ENCODE assay signal across 2 cellular contexts in the genomic region with DNA sequence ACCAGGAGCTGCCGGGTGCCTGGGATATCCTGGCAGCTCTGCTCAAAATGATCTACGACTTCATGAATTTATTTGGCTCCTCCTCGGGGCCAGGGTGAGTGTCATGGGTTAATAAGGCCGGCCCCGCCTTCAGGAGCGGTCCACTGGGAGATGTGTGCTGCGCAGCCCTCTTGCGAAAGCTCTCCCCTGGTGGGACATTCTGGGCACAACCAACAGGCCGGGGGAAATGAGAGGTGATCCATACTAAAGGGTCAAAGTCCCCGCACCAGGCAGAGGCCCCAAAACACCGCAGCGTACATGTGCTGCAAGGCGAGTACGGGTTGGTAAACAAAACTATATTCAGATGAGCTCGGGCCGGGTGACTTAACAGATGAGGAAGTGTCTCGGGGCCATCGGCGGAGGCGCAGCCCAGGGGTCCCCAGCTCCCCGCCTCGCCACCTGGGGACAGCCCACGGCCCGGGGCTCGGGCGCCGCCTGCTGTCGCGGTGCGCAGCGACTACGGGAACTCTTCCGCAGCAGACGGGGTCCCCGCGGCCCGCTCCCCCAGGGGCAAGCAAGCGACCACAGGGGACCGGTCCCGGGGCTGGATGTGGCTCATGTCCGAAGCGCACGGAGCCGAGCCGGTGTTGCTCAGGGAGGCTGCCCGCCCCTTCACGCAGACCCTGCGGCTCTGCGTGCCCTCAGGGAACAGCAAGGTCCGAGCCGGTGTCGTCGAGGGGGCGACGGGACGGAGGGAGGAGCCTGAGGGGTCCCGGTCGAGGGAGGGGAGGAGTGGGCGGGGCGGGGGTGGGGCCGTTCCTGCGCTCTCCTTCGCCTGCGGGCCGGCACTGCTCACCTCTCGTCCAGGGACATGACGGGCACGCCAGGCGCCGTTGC.
TF ChIP-seq lines count a peak whose summit lies in the region.

A gene with protein sequence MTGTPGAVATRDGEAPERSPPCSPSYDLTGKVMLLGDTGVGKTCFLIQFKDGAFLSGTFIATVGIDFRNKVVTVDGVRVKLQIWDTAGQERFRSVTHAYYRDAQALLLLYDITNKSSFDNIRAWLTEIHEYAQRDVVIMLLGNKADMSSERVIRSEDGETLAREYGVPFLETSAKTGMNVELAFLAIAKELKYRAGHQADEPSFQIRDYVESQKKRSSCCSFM (plus strand): TSS at position 834 of the 876 bp plus-strand sequence. CDS start 17 bp downstream, at position 851.

TF ChIP-seq in GM12878, 131 proteins besides CTCF, POLR2A, EP300 and RAD21 (continued from another document):
- TF ChIP-seq, protein P1, sequence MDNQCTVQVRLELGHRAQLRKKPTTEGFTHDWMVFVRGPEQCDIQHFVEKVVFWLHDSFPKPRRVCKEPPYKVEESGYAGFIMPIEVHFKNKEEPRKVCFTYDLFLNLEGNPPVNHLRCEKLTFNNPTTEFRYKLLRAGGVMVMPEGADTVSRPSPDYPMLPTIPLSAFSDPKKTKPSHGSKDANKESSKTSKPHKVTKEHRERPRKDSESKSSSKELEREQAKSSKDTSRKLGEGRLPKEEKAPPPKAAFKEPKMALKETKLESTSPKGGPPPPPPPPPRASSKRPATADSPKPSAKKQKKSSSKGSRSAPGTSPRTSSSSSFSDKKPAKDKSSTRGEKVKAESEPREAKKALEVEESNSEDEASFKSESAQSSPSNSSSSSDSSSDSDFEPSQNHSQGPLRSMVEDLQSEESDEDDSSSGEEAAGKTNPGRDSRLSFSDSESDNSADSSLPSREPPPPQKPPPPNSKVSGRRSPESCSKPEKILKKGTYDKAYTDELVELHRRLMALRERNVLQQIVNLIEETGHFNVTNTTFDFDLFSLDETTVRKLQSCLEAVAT (IDR thresholded peaks at IDR 0.05), result no peak
- TF ChIP-seq KLF5 (IDR thresholded peaks at IDR 0.05; ENCODE audit: partially characterized antibody), result peak; percentile 27
- TF ChIP-seq YY1 (IDR thresholded peaks at IDR 0.05; ENCODE audit: low read depth, low read length), result 0 out of 2 replicates have a peak, but pooled peaks have one; percentile 38
- no peak for TF ChIP-seq ZBED1 (IDR thresholded peaks at IDR 0.05; ENCODE audit: borderline replicate concordance)
- TF ChIP-seq ZNF24 (IDR thresholded peaks at IDR 0.05), result no peak
- TF ChIP-seq, protein P2, sequence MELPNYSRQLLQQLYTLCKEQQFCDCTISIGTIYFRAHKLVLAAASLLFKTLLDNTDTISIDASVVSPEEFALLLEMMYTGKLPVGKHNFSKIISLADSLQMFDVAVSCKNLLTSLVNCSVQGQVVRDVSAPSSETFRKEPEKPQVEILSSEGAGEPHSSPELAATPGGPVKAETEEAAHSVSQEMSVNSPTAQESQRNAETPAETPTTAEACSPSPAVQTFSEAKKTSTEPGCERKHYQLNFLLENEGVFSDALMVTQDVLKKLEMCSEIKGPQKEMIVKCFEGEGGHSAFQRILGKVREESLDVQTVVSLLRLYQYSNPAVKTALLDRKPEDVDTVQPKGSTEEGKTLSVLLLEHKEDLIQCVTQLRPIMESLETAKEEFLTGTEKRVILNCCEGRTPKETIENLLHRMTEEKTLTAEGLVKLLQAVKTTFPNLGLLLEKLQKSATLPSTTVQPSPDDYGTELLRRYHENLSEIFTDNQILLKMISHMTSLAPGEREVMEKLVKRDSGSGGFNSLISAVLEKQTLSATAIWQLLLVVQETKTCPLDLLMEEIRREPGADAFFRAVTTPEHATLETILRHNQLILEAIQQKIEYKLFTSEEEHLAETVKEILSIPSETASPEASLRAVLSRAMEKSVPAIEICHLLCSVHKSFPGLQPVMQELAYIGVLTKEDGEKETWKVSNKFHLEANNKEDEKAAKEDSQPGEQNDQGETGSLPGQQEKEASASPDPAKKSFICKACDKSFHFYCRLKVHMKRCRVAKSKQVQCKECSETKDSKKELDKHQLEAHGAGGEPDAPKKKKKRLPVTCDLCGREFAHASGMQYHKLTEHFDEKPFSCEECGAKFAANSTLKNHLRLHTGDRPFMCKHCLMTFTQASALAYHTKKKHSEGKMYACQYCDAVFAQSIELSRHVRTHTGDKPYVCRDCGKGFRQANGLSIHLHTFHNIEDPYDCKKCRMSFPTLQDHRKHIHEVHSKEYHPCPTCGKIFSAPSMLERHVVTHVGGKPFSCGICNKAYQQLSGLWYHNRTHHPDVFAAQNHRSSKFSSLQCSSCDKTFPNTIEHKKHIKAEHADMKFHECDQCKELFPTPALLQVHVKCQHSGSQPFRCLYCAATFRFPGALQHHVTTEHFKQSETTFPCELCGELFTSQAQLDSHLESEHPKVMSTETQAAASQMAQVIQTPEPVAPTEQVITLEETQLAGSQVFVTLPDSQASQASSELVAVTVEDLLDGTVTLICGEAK (IDR thresholded peaks at IDR 0.05; ENCODE audit: borderline replicate concordance), result no peak
- TF ChIP-seq ZNF622 (IDR thresholded peaks at IDR 0.05), result no peak
- no peak for TF ChIP-seq RUNX3 (IDR thresholded peaks at IDR 0.05; ENCODE audit: low read length)
- TF ChIP-seq IRF4 (IDR thresholded peaks at IDR 0.05; ENCODE audit: low read depth, low read length), result no peak
- TF ChIP-seq WRNIP1 (IDR thresholded peaks at IDR 0.05; ENCODE audit: borderline replicate concordance, low read depth, low read length), result no peak
- TF ChIP-seq ZSCAN29 (IDR thresholded peaks at IDR 0.05), result no peak
- TF ChIP-seq HDAC6 (IDR thresholded peaks at IDR 0.05; ENCODE audit: unreplicated experiment), result no peak
- TF ChIP-seq, protein P3, sequence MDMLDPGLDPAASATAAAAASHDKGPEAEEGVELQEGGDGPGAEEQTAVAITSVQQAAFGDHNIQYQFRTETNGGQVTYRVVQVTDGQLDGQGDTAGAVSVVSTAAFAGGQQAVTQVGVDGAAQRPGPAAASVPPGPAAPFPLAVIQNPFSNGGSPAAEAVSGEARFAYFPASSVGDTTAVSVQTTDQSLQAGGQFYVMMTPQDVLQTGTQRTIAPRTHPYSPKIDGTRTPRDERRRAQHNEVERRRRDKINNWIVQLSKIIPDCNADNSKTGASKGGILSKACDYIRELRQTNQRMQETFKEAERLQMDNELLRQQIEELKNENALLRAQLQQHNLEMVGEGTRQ (IDR thresholded peaks at IDR 0.05; ENCODE audit: borderline replicate concordance, low read depth, low read length), result no peak
- no peak for TF ChIP-seq EED (IDR thresholded peaks at IDR 0.05; ENCODE audit: low read depth)
- TF ChIP-seq NR2F1 (conservative IDR thresholded peaks at IDR 0.05), result peak; percentile 66
- TF ChIP-seq, protein P4, sequence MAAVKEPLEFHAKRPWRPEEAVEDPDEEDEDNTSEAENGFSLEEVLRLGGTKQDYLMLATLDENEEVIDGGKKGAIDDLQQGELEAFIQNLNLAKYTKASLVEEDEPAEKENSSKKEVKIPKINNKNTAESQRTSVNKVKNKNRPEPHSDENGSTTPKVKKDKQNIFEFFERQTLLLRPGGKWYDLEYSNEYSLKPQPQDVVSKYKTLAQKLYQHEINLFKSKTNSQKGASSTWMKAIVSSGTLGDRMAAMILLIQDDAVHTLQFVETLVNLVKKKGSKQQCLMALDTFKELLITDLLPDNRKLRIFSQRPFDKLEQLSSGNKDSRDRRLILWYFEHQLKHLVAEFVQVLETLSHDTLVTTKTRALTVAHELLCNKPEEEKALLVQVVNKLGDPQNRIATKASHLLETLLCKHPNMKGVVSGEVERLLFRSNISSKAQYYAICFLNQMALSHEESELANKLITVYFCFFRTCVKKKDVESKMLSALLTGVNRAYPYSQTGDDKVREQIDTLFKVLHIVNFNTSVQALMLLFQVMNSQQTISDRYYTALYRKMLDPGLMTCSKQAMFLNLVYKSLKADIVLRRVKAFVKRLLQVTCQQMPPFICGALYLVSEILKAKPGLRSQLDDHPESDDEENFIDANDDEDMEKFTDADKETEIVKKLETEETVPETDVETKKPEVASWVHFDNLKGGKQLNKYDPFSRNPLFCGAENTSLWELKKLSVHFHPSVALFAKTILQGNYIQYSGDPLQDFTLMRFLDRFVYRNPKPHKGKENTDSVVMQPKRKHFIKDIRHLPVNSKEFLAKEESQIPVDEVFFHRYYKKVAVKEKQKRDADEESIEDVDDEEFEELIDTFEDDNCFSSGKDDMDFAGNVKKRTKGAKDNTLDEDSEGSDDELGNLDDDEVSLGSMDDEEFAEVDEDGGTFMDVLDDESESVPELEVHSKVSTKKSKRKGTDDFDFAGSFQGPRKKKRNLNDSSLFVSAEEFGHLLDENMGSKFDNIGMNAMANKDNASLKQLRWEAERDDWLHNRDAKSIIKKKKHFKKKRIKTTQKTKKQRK (IDR thresholded peaks at IDR 0.05; ENCODE audit: low read depth, low read length), result no peak
- TF ChIP-seq ATF7 (IDR thresholded peaks at IDR 0.05; ENCODE audit: low read depth), result peak; percentile 68

TF ChIP-seq in HepG2, 621 proteins besides CTCF, POLR2A, EP300 and RAD21 (continued from another document and continues in another):
- TF ChIP-seq, protein P5, sequence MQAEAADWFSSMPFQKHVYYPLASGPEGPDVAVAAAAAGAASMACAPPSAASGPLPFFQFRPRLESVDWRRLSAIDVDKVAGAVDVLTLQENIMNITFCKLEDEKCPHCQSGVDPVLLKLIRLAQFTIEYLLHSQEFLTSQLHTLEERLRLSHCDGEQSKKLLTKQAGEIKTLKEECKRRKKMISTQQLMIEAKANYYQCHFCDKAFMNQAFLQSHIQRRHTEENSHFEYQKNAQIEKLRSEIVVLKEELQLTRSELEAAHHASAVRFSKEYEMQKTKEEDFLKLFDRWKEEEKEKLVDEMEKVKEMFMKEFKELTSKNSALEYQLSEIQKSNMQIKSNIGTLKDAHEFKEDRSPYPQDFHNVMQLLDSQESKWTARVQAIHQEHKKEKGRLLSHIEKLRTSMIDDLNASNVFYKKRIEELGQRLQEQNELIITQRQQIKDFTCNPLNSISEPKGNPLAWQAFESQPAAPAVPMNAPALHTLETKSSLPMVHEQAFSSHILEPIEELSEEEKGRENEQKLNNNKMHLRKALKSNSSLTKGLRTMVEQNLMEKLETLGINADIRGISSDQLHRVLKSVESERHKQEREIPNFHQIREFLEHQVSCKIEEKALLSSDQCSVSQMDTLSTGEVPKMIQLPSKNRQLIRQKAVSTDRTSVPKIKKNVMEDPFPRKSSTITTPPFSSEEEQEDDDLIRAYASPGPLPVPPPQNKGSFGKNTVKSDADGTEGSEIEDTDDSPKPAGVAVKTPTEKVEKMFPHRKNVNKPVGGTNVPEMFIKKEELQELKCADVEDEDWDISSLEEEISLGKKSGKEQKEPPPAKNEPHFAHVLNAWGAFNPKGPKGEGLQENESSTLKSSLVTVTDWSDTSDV (CRISPR knock-in tag; IDR thresholded peaks at IDR 0.05), result peak; percentile 54; the same call in 1 of the 2 replicates
- TF ChIP-seq, protein P2 (IDR thresholded peaks at IDR 0.05), result no peak
- TF ChIP-seq, protein P2 (CRISPR knock-in tag; IDR thresholded peaks at IDR 0.05), result peak; percentile 56; the same call in 1 of the 2 replicates
- TF ChIP-seq, protein P6, sequence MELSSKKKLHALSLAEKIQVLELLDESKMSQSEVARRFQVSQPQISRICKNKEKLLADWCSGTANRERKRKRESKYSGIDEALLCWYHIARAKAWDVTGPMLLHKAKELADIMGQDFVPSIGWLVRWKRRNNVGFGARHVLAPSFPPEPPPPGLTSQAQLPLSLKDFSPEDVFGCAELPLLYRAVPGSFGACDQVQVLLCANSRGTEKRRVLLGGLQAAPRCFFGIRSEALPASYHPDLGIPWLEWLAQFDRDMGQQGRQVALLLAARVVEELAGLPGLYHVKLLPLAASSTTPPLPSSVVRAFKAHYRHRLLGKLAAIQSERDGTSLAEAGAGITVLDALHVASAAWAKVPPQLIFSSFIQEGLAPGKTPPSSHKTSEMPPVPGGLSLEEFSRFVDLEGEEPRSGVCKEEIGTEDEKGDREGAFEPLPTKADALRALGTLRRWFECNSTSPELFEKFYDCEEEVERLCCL (CRISPR knock-in tag; IDR thresholded peaks at IDR 0.05; ENCODE audit: borderline replicate concordance), result no peak
- TF ChIP-seq ZNF160 (CRISPR knock-in tag; IDR thresholded peaks at IDR 0.05) (peak; percentile 58; the same call in 1 of the 2 replicates), HNF4G (IDR thresholded peaks at IDR 0.05; ENCODE audit: borderline replicate concordance, low read depth, low read length) (peak; percentile 99), HNF4G (CRISPR knock-in tag; IDR thresholded peaks at IDR 0.05; ENCODE audit: borderline replicate concordance, low read depth) (peak; percentile 99), ZNF460 (CRISPR knock-in tag; IDR thresholded peaks at IDR 0.05; ENCODE audit: borderline replicate concordance) (no peak; the same call in 1 of the 2 replicates)
